In genomic region chr1:15336866-15337265, GRCh38 we compare ENCODE assay signal across 1 cellular context.
TF ChIP-seq lines count a peak whose summit lies in the region.

No MANE protein-coding gene starts in this region.

TF ChIP-seq in HCT116, 20 proteins besides CTCF, POLR2A, EP300 and RAD21:
- TF ChIP-seq YY1 (IDR thresholded peaks at IDR 0.05; ENCODE audit: extremely low read depth, insufficient replicate concordance, low read depth, low read length) = no peak
- TF ChIP-seq SIN3A (IDR thresholded peaks at IDR 0.05; ENCODE audit: low read depth) = no peak
- no peak for TF ChIP-seq JUND (IDR thresholded peaks at IDR 0.05)
- no peak for TF ChIP-seq REST (IDR thresholded peaks at IDR 0.05; ENCODE audit: low read depth)
- no peak for TF ChIP-seq ZFX (IDR thresholded peaks at IDR 0.05)
- no peak for TF ChIP-seq ZBTB33 (IDR thresholded peaks at IDR 0.05; ENCODE audit: extremely low read depth, insufficient replicate concordance, low read length)
- TF ChIP-seq POLR2AphosphoS5 (IDR thresholded peaks at IDR 0.05; ENCODE audit: low read depth, low read length) = no peak
